25 cellular contexts compared by ENCODE assay signal in genomic region chr10:103822795-103823194, GRCh38.
"Had no signal": no experiment of that assay in that cellular context is flagged by ENCODE, and none has a peak within 500 bp of the region (broad histone marks: within the 10 kb centered on the region; RNA-seq: fewer than 3 reads in every experiment).

No MANE protein-coding gene starts in this region.

- H3K4me1 ChIP-seq: parathyroid adenoma had no signal

- H3K27ac ChIP-seq: coronary artery, esophagus muscularis mucosa, heart right ventricle, lower lobe of right lung, neutrophil, parathyroid adenoma, right lobe of liver, suprapubic skin, transverse colon had no signal

- H3K9me3 ChIP-seq: esophagus muscularis mucosa, heart right ventricle, lower lobe of right lung, neutrophil, right lobe of liver, suprapubic skin, transverse colon had no signal

- H3K27me3 ChIP-seq: esophagus muscularis mucosa, heart right ventricle, right lobe of liver, suprapubic skin, transverse colon had no signal

- H3K4me3 ChIP-seq: coronary artery, esophagus muscularis mucosa, heart right ventricle, lower lobe of right lung, right lobe of liver, suprapubic skin, transverse colon had no signal

- DNase-seq: dermis blood vessel endothelial cell; effector memory CD4-positive, alpha-beta T cell; foreskin melanocyte; glutamatergic neuron; heart right ventricle; hypothalamus; immature natural killer cell; kidney glomerular epithelial cell; left colon; lower lobe of right lung; natural killer cell; small intestine; stimulated activated CD4-positive, alpha-beta T cell treated with anti-CD3 and anti-CD28 coated beads, Interleukin-15, amount 100 ng/mL, for 24 hours; stimulated activated CD4-positive, alpha-beta T cell treated with anti-CD3 and anti-CD28 coated beads, Interleukin-2, amount 100 ng/mL, for 48 hours; stimulated activated naive CD4-positive, alpha-beta T cell; stimulated activated naive CD8-positive, alpha-beta T cell treated with anti-CD3 and anti-CD28 coated beads, Interleukin-15, amount 100 ng/mL, for 72 hours; transverse colon had no signal

- FAIRE-seq: endothelial cell of umbilical vein, small intestine had no signal

- ATAC-seq: heart right ventricle; left colon; left ventricle myocardium superior; lower lobe of right lung; natural killer cell; stimulated activated naive CD8-positive, alpha-beta T cell treated with anti-CD3 and anti-CD28 coated beads, Interleukin-15, amount 100 ng/mL, for 72 hours had no signal

- H3K36me3 ChIP-seq: esophagus muscularis mucosa, heart right ventricle, lower lobe of right lung, neutrophil, right lobe of liver, suprapubic skin, transverse colon had no signal
